In the genomic region with DNA sequence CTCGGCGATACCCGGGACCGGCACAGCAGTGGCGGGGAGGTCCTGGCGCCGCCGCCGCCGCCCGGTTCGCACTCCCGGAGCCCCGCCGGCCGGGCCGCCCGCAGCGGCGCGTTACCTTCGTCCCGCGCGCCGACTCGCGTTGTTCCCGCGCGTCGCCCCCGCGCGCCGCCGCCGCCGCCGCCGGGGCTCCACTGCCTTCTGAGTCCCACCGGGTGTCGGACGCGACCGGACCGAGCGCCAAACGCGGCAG, we compare ENCODE assay signal across 9 cellular contexts. TPM values are rescaled to one million over a fixed set of nuclear protein-coding genes. Genes with fewer than 3 reads are reported as not detected.
DNase-seq lines count a peak whose midpoint lies in the region; ATAC-seq, FAIRE-seq and TF ChIP-seq lines count a peak whose summit lies in the region.
"Had no signal": no experiment of that assay in that cellular context is flagged by ENCODE, and none has a peak within 500 bp of the region (broad histone marks: within the 10 kb centered on the region; RNA-seq: fewer than 3 reads in every experiment).

A gene (minus strand): TSS at position 243 of the 250 bp plus-strand sequence. CDS start 36,993 bp downstream, outside the sequence.

- H3K4me1 ChIP-seq in HepG2 (ENCODE audit: insufficient read depth, low read length) (peaks cover 29% of the 10 kb centered on the region), transverse colon (peaks cover 0 to 16% (median 6%) of the 10 kb centered on the region in 4 donors)

- no peaks in the 10 kb centered on the region for H4K20me1 ChIP-seq in HepG2 (ENCODE audit: insufficient read depth, low read length)

- H3K4me3 ChIP-seq in HepG2 (replicated peaks in 1 of 3; ENCODE audit: insufficient read depth in 1 of 3, low read depth in 2 of 3, low read length in 3 of 3) = peak within 1 kb of the TSS; percentile 87 to 99 (median 98)
- peak within 1 kb of the TSS; percentile 74 to 98 (median 92) for H3K4me3 ChIP-seq in transverse colon

- H3K9ac ChIP-seq in HepG2 (ENCODE audit: insufficient read depth, low read depth, low read length) = peak within 1 kb of the TSS; percentile 84

- BruUV-seq in HepG2 (replicated peaks; lab: Mats Ljungman, UMichigan) = no TSS peak

- TF ChIP-seq POLR2A in HepG2 (IDR thresholded peaks at IDR 0.05; ENCODE audit: insufficient read depth in 1 of 2, low read depth in 2 of 2, low read length in 2 of 2) (0 out of 4 replicates have a peak, but pooled peaks have one; percentile 15 to 78), transverse colon (IDR thresholded peaks at IDR 0.05) (no peak)

- WGBS in HepG2 (ENCODE audit: low lambda C conversion rate) = no CpG with 5 or more reads among the region's 50 CpGs
- 2% methylated on average over 9 of the region's 50 CpGs; no CpG with 5 or more reads in 1 of the 2 donors for WGBS in transverse colon (ENCODE audit: low coverage in 1 of 2), 2 donors

- POLR2A ChIA-PET in HepG2 (lab: Yijun Ruan, JAX) = interaction anchor here (0.7 to 1.2 kb wide), 2 partner anchors 57 to 70 kb away, joined by 4 to 5 read pairs; no protein-coding TSS in a partner anchor

- H3K27ac ChIP-seq in angular gyrus (ENCODE audit: low read depth, low read length) = peak within 1 kb of the TSS; percentile 48
- H3K27ac ChIP-seq in HepG2 (ENCODE audit: extremely low read length, insufficient read depth, low read length) = peak within 1 kb of the TSS; percentile 95
- H3K27ac ChIP-seq in transverse colon = peak within 1 kb of the TSS; percentile 95 to 98 (median 96)

- H3K36me3 ChIP-seq in HepG2 (replicated peaks in 1 of 2; ENCODE audit: control insufficient read depth in 1 of 2, insufficient read depth in 2 of 2, low read length in 2 of 2) = no peaks in the 10 kb centered on the region
- no peaks in the 10 kb centered on the region for H3K36me3 ChIP-seq in transverse colon

- TF ChIP-seq EP300 in HepG2 (IDR thresholded peaks at IDR 0.05; ENCODE audit: low read depth in 2 of 2, low read length in 2 of 2) (no peak), HepG2 (CRISPR knock-in tag; IDR thresholded peaks at IDR 0.05; ENCODE audit: borderline replicate concordance) (no peak), transverse colon (IDR thresholded peaks at IDR 0.05; ENCODE audit: low read depth) (no peak)

- no peak for DNase-seq in T-helper 1 cell
- no peak for DNase-seq in HepG2 (ENCODE audit: low spot score)
- no peak for DNase-seq in transverse colon
- no peak for DNase-seq in GM20000 (ENCODE audit: low spot score)
- no peak for DNase-seq in DMS114 treated with DMSO at 0.1 percent for 48 hours (lab: John Stamatoyannopoulos, UW; ENCODE audit: unreplicated experiment)

- CTCF ChIA-PET in HepG2 (lab: Yijun Ruan, JAX; ENCODE audit: low intra/inter-chr PET ratio, low total read pairs) = no interaction called here

- no peak for FAIRE-seq in HepG2 (lab: Jason Lieb, UNC)
- FAIRE-seq: A204.1 had no signal

- H3K27me3 ChIP-seq in HepG2 (ENCODE audit: control insufficient read depth in 1 of 2, insufficient read depth in 2 of 2, low read length in 2 of 2) (no peaks in the 10 kb centered on the region), transverse colon (no peaks in the 10 kb centered on the region)

- ATAC-seq in HG03442 (IDR thresholded peaks at IDR 0.05; ENCODE audit: unreplicated experiment) (peak; percentile 28), HepG2 (no peak; the same call in 2 of the 3 replicates)

- in situ Hi-C loops in HepG2 (cut with HindIII; ENCODE audit: extremely low pct_ligation_motif_present, low pct_unique_long_range_greater_than_20kb) (no loop called here), transverse colon (cut with MboI; ENCODE audit: low pct_ligation_motif_present in 1 of 4, low pct_unique_long_range_greater_than_20kb in 1 of 4, low sequenced_read_pairs in 3 of 4) (loop anchor here in 1 of 4 donors (10.0 kb wide), 1 partner anchor 81 kb away; no protein-coding TSS in a partner anchor)

- TF ChIP-seq CTCF in HepG2 (CRISPR knock-in tag; IDR thresholded peaks at IDR 0.05) (no peak), transverse colon (IDR thresholded peaks at IDR 0.05) (no peak), GM20000 (IDR thresholded peaks at IDR 0.05; ENCODE audit: extremely low read depth, missing control alignments) (no peak)

- H2AFZ ChIP-seq in HepG2 (ENCODE audit: low read length) = no peak within 1 kb of the TSS

- no peaks in the 10 kb centered on the region for H3K9me3 ChIP-seq in HepG2 (ENCODE audit: low read length)
- no peaks in the 10 kb centered on the region for H3K9me3 ChIP-seq in transverse colon

- H3K4me2 ChIP-seq in HepG2 (ENCODE audit: low read depth, low read length) = peak within 1 kb of the TSS; percentile 75

- peaks cover 45% of the 10 kb centered on the region for H3K79me2 ChIP-seq in HepG2 (ENCODE audit: insufficient read depth, low read length)

- no peak; the same call in 1 of the 2 replicates for TF ChIP-seq RAD21 in HepG2 (CRISPR knock-in tag; IDR thresholded peaks at IDR 0.05)

- intact Hi-C loops in T-helper 1 cell treated with Interleukin-12 subunit alpha and Interleukin-12 subunit beta and Interleukin-4 antibody, amounts not matched to agents 30 ng/mL and 1 ng/mL, for 36 hours (cut with micrococcal nuclease) = loop anchor here (1.0 to 10.0 kb wide), 14 partner anchors 29 to 951 kb away; a partner anchor contains a TSS
- intact Hi-C loops in HepG2 (cut with micrococcal nuclease; ENCODE audit: unreplicated experiment) (loop anchor here (5.0 kb wide), 1 partner anchor 78 kb away; no protein-coding TSS in a partner anchor), transverse colon (cut with DNase I; ENCODE audit: low total_unique reads) (loop anchor here (10.0 kb wide), 1 partner anchor 51 kb away; no protein-coding TSS in a partner anchor)

TF ChIP-seq in HepG2, 621 proteins besides CTCF, POLR2A, EP300 and RAD21 (continues in another document):
- TF ChIP-seq ZNF552 (CRISPR knock-in tag; IDR thresholded peaks at IDR 0.05; ENCODE audit: borderline replicate concordance) = no peak
- TF ChIP-seq ZNF879 (CRISPR knock-in tag; IDR thresholded peaks at IDR 0.05) = no peak
- no peak for TF ChIP-seq CHD2 (IDR thresholded peaks at IDR 0.05; ENCODE audit: low read depth, low read length)
- no peak for TF ChIP-seq FOXM1 (CRISPR knock-in tag; IDR thresholded peaks at IDR 0.05)
- TF ChIP-seq, protein P1, sequence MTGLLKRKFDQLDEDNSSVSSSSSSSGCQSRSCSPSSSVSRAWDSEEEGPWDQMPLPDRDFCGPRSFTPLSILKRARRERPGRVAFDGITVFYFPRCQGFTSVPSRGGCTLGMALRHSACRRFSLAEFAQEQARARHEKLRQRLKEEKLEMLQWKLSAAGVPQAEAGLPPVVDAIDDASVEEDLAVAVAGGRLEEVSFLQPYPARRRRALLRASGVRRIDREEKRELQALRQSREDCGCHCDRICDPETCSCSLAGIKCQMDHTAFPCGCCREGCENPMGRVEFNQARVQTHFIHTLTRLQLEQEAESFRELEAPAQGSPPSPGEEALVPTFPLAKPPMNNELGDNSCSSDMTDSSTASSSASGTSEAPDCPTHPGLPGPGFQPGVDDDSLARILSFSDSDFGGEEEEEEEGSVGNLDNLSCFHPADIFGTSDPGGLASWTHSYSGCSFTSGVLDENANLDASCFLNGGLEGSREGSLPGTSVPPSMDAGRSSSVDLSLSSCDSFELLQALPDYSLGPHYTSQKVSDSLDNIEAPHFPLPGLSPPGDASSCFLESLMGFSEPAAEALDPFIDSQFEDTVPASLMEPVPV (CRISPR knock-in tag; IDR thresholded peaks at IDR 0.05) = no peak
- TF ChIP-seq CHCHD3 (CRISPR knock-in tag; IDR thresholded peaks at IDR 0.05) = no peak
- TF ChIP-seq SIN3B (IDR thresholded peaks at IDR 0.05; ENCODE audit: low read length) = 0 out of 2 replicates have a peak, but pooled peaks have one; percentile 43
- TF ChIP-seq, protein P2, sequence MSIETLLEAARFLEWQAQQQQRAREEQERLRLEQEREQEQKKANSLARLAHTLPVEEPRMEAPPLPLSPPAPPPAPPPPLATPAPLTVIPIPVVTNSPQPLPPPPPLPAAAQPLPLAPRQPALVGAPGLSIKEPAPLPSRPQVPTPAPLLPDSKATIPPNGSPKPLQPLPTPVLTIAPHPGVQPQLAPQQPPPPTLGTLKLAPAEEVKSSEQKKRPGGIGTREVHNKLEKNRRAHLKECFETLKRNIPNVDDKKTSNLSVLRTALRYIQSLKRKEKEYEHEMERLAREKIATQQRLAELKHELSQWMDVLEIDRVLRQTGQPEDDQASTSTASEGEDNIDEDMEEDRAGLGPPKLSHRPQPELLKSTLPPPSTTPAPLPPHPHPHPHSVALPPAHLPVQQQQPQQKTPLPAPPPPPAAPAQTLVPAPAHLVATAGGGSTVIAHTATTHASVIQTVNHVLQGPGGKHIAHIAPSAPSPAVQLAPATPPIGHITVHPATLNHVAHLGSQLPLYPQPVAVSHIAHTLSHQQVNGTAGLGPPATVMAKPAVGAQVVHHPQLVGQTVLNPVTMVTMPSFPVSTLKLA (IDR thresholded peaks at IDR 0.05) = no peak

RNA-seq across cellular contexts. Expression of the gene that starts here (rescaled TPM):
- total RNA-seq in T-helper 1 cell treated with Interleukin-12 subunit alpha and Interleukin-12 subunit beta and Interleukin-4 antibody, amounts not matched to agents 30 ng/mL and 1 ng/mL, for 36 hours = 69.1 and 73.6 TPM in 2 replicates
- total RNA-seq in HepG2 (2016; rRNA removed; fragmentation: Illumina TruSeq; extraction: Trizol) (30.4 and 34.3 TPM in 2 replicates), transverse colon (10 to 100 TPM in 1 of 4 donors, 1 to 10 TPM in 3; 6.0 to 17.3 (median 7.2) TPM)
- total RNA-seq in HepG2 (2016; cell fraction: cytosol; rRNA removed; fragmentation: Illumina TruSeq; extraction: Trizol; ENCODE audit: low read depth) = 13.9 and 14.3 TPM in 2 replicates
- total RNA-seq in HepG2 (2016; cell fraction: insoluble cytoplasmic fraction; rRNA removed; fragmentation: Illumina TruSeq; extraction: Trizol) = 29.1 and 32.6 TPM in 2 replicates
- 15.3 and 18.4 TPM in 2 replicates for total RNA-seq in HepG2 (2016; cell fraction: membrane; rRNA removed; fragmentation: Illumina TruSeq; extraction: Trizol)
- 42.5 and 46.2 TPM in 2 replicates for total RNA-seq in HepG2 (2016; cell fraction: nucleus; rRNA removed; fragmentation: Illumina TruSeq; extraction: Trizol)
- polyA plus RNA-seq in HepG2 (2011; rRNA removed) = 18.2 and 26.0 TPM in 2 replicates
- polyA plus RNA-seq in HepG2 (2011; cell fraction: cytosol; rRNA removed) = 8.4 and 9.7 TPM in 2 replicates
- 45.8 and 55.1 TPM in 2 replicates for polyA plus RNA-seq in HepG2 (2011; cell fraction: nucleus; rRNA removed)
- polyA plus RNA-seq in HepG2 (2012) = 13.6 and 17.0 TPM in 2 replicates
- 5.1 and 5.3 TPM in 2 replicates for polyA plus RNA-seq in HepG2 (2016; cell fraction: cytosol; fragmentation: Illumina TruSeq; extraction: Trizol; ENCODE audit: low read depth)
- 36.1 and 37.6 TPM in 2 replicates for polyA plus RNA-seq in HepG2 (2016; cell fraction: insoluble cytoplasmic fraction; fragmentation: Illumina TruSeq; extraction: Trizol; ENCODE audit: low read depth)
- polyA plus RNA-seq in HepG2 (2016; cell fraction: membrane; fragmentation: Illumina TruSeq; extraction: Trizol; ENCODE audit: low read depth) = 9.1 and 10.1 TPM in 2 replicates
- 84.1 and 90.6 TPM in 2 replicates for polyA plus RNA-seq in HepG2 (2016; cell fraction: nucleus; fragmentation: Illumina TruSeq; extraction: Trizol; ENCODE audit: insufficient read depth, low read depth)
- polyA minus RNA-seq in HepG2 (2011; rRNA and poly(A)+ RNA removed; ENCODE audit: low replicate concordance) = 7.3 and 35.4 TPM in 2 replicates
- polyA minus RNA-seq in HepG2 (2011; cell fraction: cytosol; rRNA and poly(A)+ RNA removed) = 6.2 and 7.2 TPM in 2 replicates
- 42.3 and 48.2 TPM in 2 replicates for polyA minus RNA-seq in HepG2 (2011; cell fraction: nucleus; rRNA and poly(A)+ RNA removed)
